In the genomic region with DNA sequence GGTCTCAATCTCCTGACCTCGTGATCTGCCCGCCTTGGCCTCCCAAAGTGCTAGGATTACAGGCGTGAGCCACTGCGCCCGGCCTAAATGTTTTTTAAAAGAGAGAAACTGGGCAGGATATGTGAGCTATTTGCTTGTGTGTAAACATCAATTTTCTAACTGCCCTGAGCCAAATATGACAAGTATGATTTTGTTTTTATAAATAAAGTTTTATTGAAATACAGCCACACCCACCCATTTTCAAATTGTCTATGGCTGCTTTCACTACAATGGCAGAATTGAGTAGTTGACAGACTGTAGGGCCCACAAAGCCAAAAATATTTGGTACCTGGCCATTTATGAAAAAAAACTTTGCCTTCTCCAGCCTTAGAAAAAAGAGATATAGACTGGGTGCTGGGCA, we compare ENCODE assay signal across 41 cellular contexts. TPM values are rescaled to one million over a fixed set of nuclear protein-coding genes. Genes with fewer than 3 reads are reported as not detected.
DNase-seq lines count a peak whose midpoint lies in the region; ATAC-seq, FAIRE-seq and TF ChIP-seq lines count a peak whose summit lies in the region.
"Had no signal": no experiment of that assay in that cellular context is flagged by ENCODE, and none has a peak within 500 bp of the region (broad histone marks: within the 10 kb centered on the region; RNA-seq: fewer than 3 reads in every experiment).

No MANE protein-coding gene starts in this region.

- H3K27ac Mint-ChIP-seq in progenitor cell of endocrine pancreas, result no peak overlapping the region
- H3K27ac Mint-ChIP-seq: B cell; CD14-positive monocyte; CD4-positive, alpha-beta memory T cell; CD4-positive, alpha-beta T cell; CD4-positive, CD25-positive, alpha-beta regulatory T cell; CD8-positive, alpha-beta T cell had no signal

- in situ Hi-C loops in HepG2 (cut with HindIII; ENCODE audit: extremely low pct_ligation_motif_present, low pct_unique_long_range_greater_than_20kb) (no loop called here), GM12878 (cut with MboI) (no loop called here), K562 (cut with MboI) (no loop called here)

- POLR2A ChIA-PET in HepG2 (lab: Yijun Ruan, JAX), result no interaction called here
- POLR2A ChIA-PET in RWPE1 (lab: Yijun Ruan, JAX; ENCODE audit: low non-redundant PET), result no interaction called here
- POLR2A ChIA-PET in GM12878 (lab: Charles Lee), result no interaction called here
- POLR2A ChIA-PET in K562 (lab: Yijun Ruan, JAX), result interaction anchor here (0.6 kb wide), 1 partner anchor 93 kb away, joined by 3 read pairs; no protein-coding TSS in a partner anchor

- FAIRE-seq in HepG2 (lab: Jason Lieb, UNC) (no peak), GM12878 (lab: Jason Lieb, UNC) (no peak), K562 (lab: Jason Lieb, UNC) (no peak)
- FAIRE-seq: A204.1, A549, D721Med had no signal

- H3K27me3 ChIP-seq in HepG2 (ENCODE audit: control insufficient read depth in 1 of 2, insufficient read depth in 2 of 2, low read length in 2 of 2), result no peaks in the 10 kb centered on the region
- no peaks in the 10 kb centered on the region for H3K27me3 ChIP-seq in right lobe of liver
- no peaks in the 10 kb centered on the region for H3K27me3 ChIP-seq in GM12878 (replicated peaks in 1 of 2; ENCODE audit: control insufficient read depth in 2 of 2, insufficient read depth in 2 of 2, low read length in 1 of 2)
- H3K27me3 ChIP-seq in K562 (ENCODE audit: control insufficient read depth in 2 of 2, insufficient read depth in 2 of 2, low read length in 2 of 2), result no peaks in the 10 kb centered on the region
- H3K27me3 ChIP-seq: BE2C; BLaER1; BLaER1 treated with 17β-estradiol and CSF1 and Interleukin-3, amounts not matched to agents 10 nM and 100 nM had no signal

- TF ChIP-seq RAD21 in HepG2 (CRISPR knock-in tag; IDR thresholded peaks at IDR 0.05) (no peak), GM12878 (IDR thresholded peaks at IDR 0.05; ENCODE audit: insufficient read depth, low read depth, low read length) (no peak), K562 (CRISPR knock-in tag; conservative IDR thresholded peaks at IDR 0.05 in 1 of 2, IDR thresholded peaks at IDR 0.05 in 1 of 2) (no peak)

- no peaks in the 10 kb centered on the region for H3K9me3 ChIP-seq in HepG2 (ENCODE audit: low read length)
- H3K9me3 ChIP-seq in right lobe of liver, result no peaks in the 10 kb centered on the region
- H3K9me3 ChIP-seq in GM12878 (replicated peaks; ENCODE audit: control insufficient read depth, insufficient read depth, low read length), result no peaks in the 10 kb centered on the region
- H3K9me3 ChIP-seq in K562 (replicated peaks; ENCODE audit: control insufficient read depth, insufficient read depth, low read depth, low read length), result no peaks in the 10 kb centered on the region
- H3K9me3 ChIP-seq: A549; BE2C; BLaER1; BLaER1 treated with 17β-estradiol and CSF1 and Interleukin-3, amounts not matched to agents 10 nM and 100 nM; Caco-2 had no signal

- H3K27me3 Mint-ChIP-seq in progenitor cell of endocrine pancreas, result no peaks in the 10 kb centered on the region
- H3K27me3 Mint-ChIP-seq in activated T-cell treated with anti-CD3 and anti-CD28 coated beads, Interleukin-2, amount 50 U/mL, for 4 hours (ENCODE audit: low read depth), result no peaks in the 10 kb centered on the region
- H3K27me3 Mint-ChIP-seq: B cell; CD4-positive, alpha-beta memory T cell; CD4-positive, alpha-beta T cell; CD4-positive, CD25-positive, alpha-beta regulatory T cell; CD8-positive, alpha-beta memory T cell had no signal

- H2AFZ ChIP-seq in HepG2 (ENCODE audit: low read length) (no peak overlapping the region), GM12878 (ENCODE audit: control insufficient read depth, low read depth, low read length) (no peak overlapping the region), K562 (ENCODE audit: low read depth, low read length) (no peak overlapping the region)

- H3K4me3 Mint-ChIP-seq in progenitor cell of endocrine pancreas (ENCODE audit: low read depth), result no peak overlapping the region
- no peak overlapping the region for H3K4me3 Mint-ChIP-seq in activated T-cell treated with anti-CD3 and anti-CD28 coated beads, Interleukin-2, amount 50 U/mL, for 4 hours
- H3K4me3 Mint-ChIP-seq: B cell; CD14-positive monocyte; CD4-positive, alpha-beta memory T cell; CD4-positive, alpha-beta T cell; CD4-positive, CD25-positive, alpha-beta regulatory T cell; CD8-positive, alpha-beta memory T cell; CD8-positive, alpha-beta T cell had no signal

- TF ChIP-seq POLR2A in HepG2 (IDR thresholded peaks at IDR 0.05; ENCODE audit: insufficient read depth in 1 of 2, low read depth in 2 of 2, low read length in 2 of 2), result no peak
- TF ChIP-seq POLR2A in right lobe of liver (IDR thresholded peaks at IDR 0.05), result no peak
- no peak for TF ChIP-seq POLR2A in GM12878 (IDR thresholded peaks at IDR 0.05; ENCODE audit: low read depth, low read length)
- no peak for TF ChIP-seq POLR2A in K562 (conservative IDR thresholded peaks at IDR 0.05)
- TF ChIP-seq POLR2A in erythroblast (IDR thresholded peaks at IDR 0.05; ENCODE audit: low read length), result no peak

- SMC1A ChIA-PET in GM12878 (lab: Charles Lee; ENCODE audit: uncharacterized antibody, unreplicated experiment), result no interaction called here

- TF ChIP-seq CTCF in HepG2 (CRISPR knock-in tag; IDR thresholded peaks at IDR 0.05) (no peak), right lobe of liver (IDR thresholded peaks at IDR 0.05) (no peak), RWPE1 (conservative IDR thresholded peaks at IDR 0.05; ENCODE audit: low read depth) (no peak), GM12878 (IDR thresholded peaks at IDR 0.05 in 2 of 3, conservative IDR thresholded peaks at IDR 0.05 in 1 of 3; ENCODE audit: control insufficient read depth in 2 of 3, extremely low read depth in 1 of 3, insufficient read depth in 1 of 3, low read depth in 3 of 3, low read length in 3 of 3) (no peak), K562 (IDR thresholded peaks at IDR 0.05 in 2 of 3, conservative IDR thresholded peaks at IDR 0.05 in 1 of 3; ENCODE audit: insufficient read depth in 2 of 3, low read depth in 1 of 3, low read length in 3 of 3) (no peak), progenitor cell of endocrine pancreas (IDR thresholded peaks at IDR 0.05; ENCODE audit: unreplicated experiment) (no peak)

- H3K4me2 ChIP-seq in HepG2 (ENCODE audit: low read depth, low read length), result no peak overlapping the region
- H3K4me2 ChIP-seq in GM12878 (ENCODE audit: control insufficient read depth, insufficient read depth), result no peak overlapping the region
- no peak overlapping the region for H3K4me2 ChIP-seq in K562 (ENCODE audit: insufficient read depth, low read length)
- H3K4me2 ChIP-seq: A549; BLaER1; BLaER1 treated with 17β-estradiol and CSF1 and Interleukin-3, amounts not matched to agents 10 nM and 100 nM had no signal

- CTCF ChIA-PET in HepG2 (lab: Yijun Ruan, JAX; ENCODE audit: low intra/inter-chr PET ratio, low total read pairs) (no interaction called here), RWPE1 (lab: Yijun Ruan, JAX) (no interaction called here), GM12878 (lab: Yijun Ruan, JAX) (no interaction called here), K562 (lab: Yijun Ruan, JAX; ENCODE audit: low intra/inter-chr PET ratio) (no interaction called here)

- H3K36me3 ChIP-seq in HepG2 (replicated peaks in 1 of 2; ENCODE audit: control insufficient read depth in 1 of 2, insufficient read depth in 2 of 2, low read length in 2 of 2) (peaks cover 0 to 7% of the 10 kb centered on the region in 2 experiments; a peak in 1 of 5 replicates), right lobe of liver (peaks cover 0 to 8% (median 0%) of the 10 kb centered on the region in 4 donors), GM12878 (ENCODE audit: control insufficient read depth in 2 of 2, insufficient read depth in 2 of 2, low read length in 1 of 2) (no peaks in the 10 kb centered on the region; a peak in 2 of 4 replicates), K562 (ENCODE audit: control insufficient read depth, insufficient read depth, low read length) (peaks cover 16% of the 10 kb centered on the region; the same call in 2 of the 3 replicates)

- no peak for TF ChIP-seq EP300 in HepG2 (IDR thresholded peaks at IDR 0.05; ENCODE audit: low read depth in 2 of 2, low read length in 2 of 2)
- no peak for TF ChIP-seq EP300 in HepG2 (CRISPR knock-in tag; IDR thresholded peaks at IDR 0.05; ENCODE audit: borderline replicate concordance)
- no peak for TF ChIP-seq EP300 in GM12878 (IDR thresholded peaks at IDR 0.05; ENCODE audit: borderline replicate concordance in 1 of 2, control insufficient read depth in 1 of 2, low read depth in 2 of 2, low read length in 2 of 2)
- no peak for TF ChIP-seq EP300 in K562 (IDR thresholded peaks at IDR 0.05; ENCODE audit: low read length)

- H3K4me3 ChIP-seq in HepG2 (replicated peaks in 1 of 3; ENCODE audit: insufficient read depth in 1 of 3, low read depth in 2 of 3, low read length in 3 of 3) (no peak overlapping the region), right lobe of liver (no peak overlapping the region), GM12878 (no peak overlapping the region), K562 (no peak overlapping the region)
- H3K4me3 ChIP-seq: A549; BLaER1; BLaER1 treated with 17β-estradiol and CSF1 and Interleukin-3, amounts not matched to agents 10 nM and 100 nM had no signal

- H3K9ac ChIP-seq in HepG2 (ENCODE audit: insufficient read depth, low read depth, low read length) (no peak overlapping the region), GM12878 (ENCODE audit: control insufficient read depth, insufficient read depth, low read length) (no peak overlapping the region), K562 (ENCODE audit: insufficient read depth in 1 of 2, low read depth in 2 of 2, low read length in 2 of 2) (no peak overlapping the region)
- H3K9ac ChIP-seq: BLaER1; BLaER1 treated with 17β-estradiol and CSF1 and Interleukin-3, amounts not matched to agents 10 nM and 100 nM had no signal

- H3K79me2 ChIP-seq in HepG2 (ENCODE audit: insufficient read depth, low read length), result no peaks in the 10 kb centered on the region
- H3K79me2 ChIP-seq in GM12878 (ENCODE audit: control insufficient read depth, insufficient read depth, low read length), result no peaks in the 10 kb centered on the region
- H3K79me2 ChIP-seq in K562 (ENCODE audit: control insufficient read depth, insufficient read depth, low read length), result no peaks in the 10 kb centered on the region

- no peaks in the 10 kb centered on the region for H3K9me1 ChIP-seq in K562 (ENCODE audit: control insufficient read depth, insufficient read depth, low read length)

- H3K27ac ChIP-seq in HepG2 (ENCODE audit: extremely low read length, insufficient read depth, low read length), result no peak overlapping the region
- H3K27ac ChIP-seq in right lobe of liver, result no peak overlapping the region
- H3K27ac ChIP-seq in RWPE1, result peak overlapping the region; percentile 47
- H3K27ac ChIP-seq in GM12878 (ENCODE audit: control insufficient read depth, insufficient read depth), result no peak overlapping the region
- no peak overlapping the region for H3K27ac ChIP-seq in K562 (ENCODE audit: extremely low read depth, low read depth, low read length)
- H3K27ac ChIP-seq: 22Rv1; A549; BLaER1; BLaER1 treated with 17β-estradiol and CSF1 and Interleukin-3, amounts not matched to agents 10 nM and 100 nM; C4-2B had no signal

- WGBS in HepG2 (ENCODE audit: low lambda C conversion rate), result 86% methylated on average over 5 of the region's 5 CpGs
- 86% methylated on average over 4 of the region's 5 CpGs for WGBS in right lobe of liver (ENCODE audit: insufficient coverage, low coverage, low lambda C conversion rate, missing lambda C conversion rate)
- WGBS in GM12878 (ENCODE audit: insufficient coverage, insufficient replicate concordance, low lambda C conversion rate, missing lambda C conversion rate), result 98% methylated on average over 5 of the region's 5 CpGs
- WGBS in K562 (ENCODE audit: insufficient coverage, low coverage, missing lambda C conversion rate), result 100% methylated on average over 3 of the region's 5 CpGs

- H3K4me1 ChIP-seq in HepG2 (ENCODE audit: insufficient read depth, low read length), result no peaks in the 10 kb centered on the region
- H3K4me1 ChIP-seq in right lobe of liver, result no peaks in the 10 kb centered on the region
- no peaks in the 10 kb centered on the region for H3K4me1 ChIP-seq in GM12878 (ENCODE audit: control insufficient read depth, insufficient read depth, low read length)
- H3K4me1 ChIP-seq in K562 (replicated peaks in 1 of 2; ENCODE audit: control insufficient read depth in 2 of 2, insufficient read depth in 2 of 2, low read length in 2 of 2), result no peaks in the 10 kb centered on the region
- H3K4me1 ChIP-seq: A549, BE2C, BLaER1, Caco-2 had no signal

- H3K9me3 Mint-ChIP-seq in progenitor cell of endocrine pancreas (ENCODE audit: low read depth), result no peaks in the 10 kb centered on the region
- no peaks in the 10 kb centered on the region for H3K9me3 Mint-ChIP-seq in activated T-cell treated with anti-CD3 and anti-CD28 coated beads, Interleukin-2, amount 50 U/mL, for 4 hours
- H3K9me3 Mint-ChIP-seq: CD4-positive, alpha-beta memory T cell; CD4-positive, alpha-beta T cell; CD4-positive, CD25-positive, alpha-beta regulatory T cell; CD8-positive, alpha-beta memory T cell; CD8-positive, alpha-beta T cell had no signal

- BruUV-seq in HepG2 (replicated peaks; lab: Mats Ljungman, UMichigan), result no TSS peak
- BruUV-seq in GM12878 (replicated peaks; lab: Mats Ljungman, UMichigan), result no TSS peak
- BruUV-seq in K562 (replicated peaks; lab: Mats Ljungman, UMichigan), result no TSS peak

- intact Hi-C loops in HepG2 (cut with micrococcal nuclease; ENCODE audit: unreplicated experiment), result no loop called here
- intact Hi-C loops in right lobe of liver (cut with DNase I), result no loop called here
- intact Hi-C loops in GM12878 (cut with micrococcal nuclease; ENCODE audit: unreplicated experiment), result no loop called here
- intact Hi-C loops in K562 (cut with micrococcal nuclease), result no loop called here

- H3K4me1 Mint-ChIP-seq in progenitor cell of endocrine pancreas (ENCODE audit: low read depth), result no peaks in the 10 kb centered on the region
- peaks cover 2% of the 10 kb centered on the region for H3K4me1 Mint-ChIP-seq in activated T-cell treated with anti-CD3 and anti-CD28 coated beads, Interleukin-2, amount 50 U/mL, for 4 hours (ENCODE audit: low read depth)
- H3K4me1 Mint-ChIP-seq: B cell; CD8-positive, alpha-beta memory T cell had no signal

- DNase-seq in HepG2 (ENCODE audit: low spot score) (no peak), right lobe of liver (no peak), RWPE1 (ENCODE audit: low spot score) (no peak), GM12878 (ENCODE audit: low read depth, low spot score) (no peak), K562 (ENCODE audit: extremely low read depth in 1 of 4, low spot score in 3 of 4) (no peak), progenitor cell of endocrine pancreas (ENCODE audit: low spot score, unreplicated experiment) (no peak), erythroblast (lab: John Stamatoyannopoulos, UW) (no peak)
- DNase-seq in activated T-cell treated with anti-CD3 and anti-CD28 coated beads, Interleukin-2, amount 50 U/mL, for 4 hours, result no peak
- DNase-seq: 8988T; ACHN; AML-193; BE2C; C1 segment of cervical spinal cord; Caco-2; Calu3; CD4-positive, alpha-beta memory T cell; CD4-positive, alpha-beta T cell; CD4-positive, CD25-positive, alpha-beta regulatory T cell; CD8-positive, alpha-beta memory T cell; CD8-positive, alpha-beta T cell; COR-L47; DMS 273 treated with DMSO at 0.1 percent for 48 hours; DMS153; DMS53; DMS79; DMS79 treated with DMSO at 0.1 percent for 48 hours; DND-41; EL had no signal

- peaks cover 7% of the 10 kb centered on the region for H3K36me3 Mint-ChIP-seq in progenitor cell of endocrine pancreas (ENCODE audit: insufficient read depth)
- peaks cover 29% of the 10 kb centered on the region for H3K36me3 Mint-ChIP-seq in activated T-cell treated with anti-CD3 and anti-CD28 coated beads, Interleukin-2, amount 50 U/mL, for 4 hours (ENCODE audit: insufficient read depth)

- ATAC-seq in HepG2 (no peak), right lobe of liver (no peak), GM12878 (no peak), K562 (no peak)
- ATAC-seq in activated T-cell treated with anti-CD3 and anti-CD28 coated beads, Interleukin-2, amount 50 U/mL, for 4 hours, result no peak
- ATAC-seq: A549; CD8-positive, alpha-beta T cell had no signal

- H4K20me1 ChIP-seq in HepG2 (ENCODE audit: insufficient read depth, low read length) (no peaks in the 10 kb centered on the region), GM12878 (ENCODE audit: control insufficient read depth, insufficient read depth) (no peaks in the 10 kb centered on the region), K562 (replicated peaks; ENCODE audit: control insufficient read depth, insufficient read depth, low read length) (no peaks in the 10 kb centered on the region)
- H4K20me1 ChIP-seq: BLaER1; BLaER1 treated with 17β-estradiol and CSF1 and Interleukin-3, amounts not matched to agents 10 nM and 100 nM had no signal

- RAD21 ChIA-PET in GM12878 (lab: Charles Lee; ENCODE audit: unreplicated experiment), result no interaction called here

RNA-seq across cellular contexts. Expression of a gene that starts 15.9 kb away (rescaled TPM):
- total RNA-seq in HepG2 (2016; rRNA removed; fragmentation: Illumina TruSeq; extraction: Trizol) (not detected in 2 replicates), right lobe of liver (under 1 TPM in 3 of 6 experiments, not detected in 3; 0.26 to 0.47 (median 0.34) TPM), GM12878 (2014; rRNA removed) (not detected in 2 replicates), GM12878 (2014; rRNA removed; fragmentation: Illumina TruSeq; extraction: Trizol) (not detected in 2 replicates), GM12878 (2021) (not detected in 2 replicates), K562 (2014; rRNA removed) (0.37 and 2.0 TPM in 2 replicates), K562 (2014; rRNA removed; fragmentation: Illumina TruSeq; extraction: Trizol) (0.33 and 0.70 TPM in 2 replicates), K562 (2015; rRNA removed; fragmentation: Illumina TruSeq; extraction: Trizol) (4.3 and 5.3 TPM in 2 replicates), K562 (2021) (0.71 and 1.1 TPM in 2 replicates), progenitor cell of endocrine pancreas (not detected in 2 replicates)
- not detected in 2 replicates for total RNA-seq in HepG2 (2016; cell fraction: cytosol; rRNA removed; fragmentation: Illumina TruSeq; extraction: Trizol; ENCODE audit: low read depth)
- total RNA-seq in HepG2 (2016; cell fraction: insoluble cytoplasmic fraction; rRNA removed; fragmentation: Illumina TruSeq; extraction: Trizol), result not detected in 2 replicates
- not detected in 2 replicates for total RNA-seq in HepG2 (2016; cell fraction: membrane; rRNA removed; fragmentation: Illumina TruSeq; extraction: Trizol)
- not detected in 2 replicates for total RNA-seq in HepG2 (2016; cell fraction: nucleus; rRNA removed; fragmentation: Illumina TruSeq; extraction: Trizol)
- polyA plus RNA-seq in HepG2 (2011; rRNA removed) (not detected in 2 replicates), GM12878 (2011; rRNA removed) (not detected in 2 replicates), GM12878 (2014; fragmentation: Illumina TruSeq; extraction: Trizol) (not detected in 2 replicates), GM12878 (2014; fragmentation: Nextera tagmentation; extraction: Ambion mirVana) (not detected), GM12878 (2014; rRNA removed) (not detected in 2 replicates), GM12878 (2016; fragmentation: Nextera tagmentation; extraction: Ambion mirVana) (not detected), K562 (2011; rRNA removed) (0.20 and 0.26 TPM in 2 replicates), K562 (2014; fragmentation: Illumina TruSeq; extraction: Trizol) (1.1 and 1.4 TPM in 2 replicates), K562 (2014; fragmentation: Nextera tagmentation; extraction: Ambion mirVana) (under 1 TPM; 0.69 to 0.99 TPM), K562 (2014; rRNA removed) (1.5 and 2.5 TPM in 2 replicates)
- polyA plus RNA-seq in HepG2 (2011; cell fraction: cytosol; rRNA removed), result not detected in 2 replicates
- 0.19 TPM in 1 of 2 replicates, not detected in the other for polyA plus RNA-seq in HepG2 (2011; cell fraction: nucleus; rRNA removed)
- polyA plus RNA-seq in HepG2 (2012), result not detected in 2 replicates
- not detected in 2 replicates for polyA plus RNA-seq in HepG2 (2016; cell fraction: cytosol; fragmentation: Illumina TruSeq; extraction: Trizol; ENCODE audit: low read depth)
- not detected in 2 replicates for polyA plus RNA-seq in HepG2 (2016; cell fraction: insoluble cytoplasmic fraction; fragmentation: Illumina TruSeq; extraction: Trizol; ENCODE audit: low read depth)
- polyA plus RNA-seq in HepG2 (2016; cell fraction: membrane; fragmentation: Illumina TruSeq; extraction: Trizol; ENCODE audit: low read depth), result not detected in 2 replicates
- not detected in 2 replicates for polyA plus RNA-seq in HepG2 (2016; cell fraction: nucleus; fragmentation: Illumina TruSeq; extraction: Trizol; ENCODE audit: insufficient read depth, low read depth)
- 1.1 TPM in 1 of 2 replicates, not detected in the other for polyA minus RNA-seq in HepG2 (2011; rRNA and poly(A)+ RNA removed; ENCODE audit: low replicate concordance)
- not detected in 2 replicates for polyA minus RNA-seq in HepG2 (2011; cell fraction: cytosol; rRNA and poly(A)+ RNA removed)
- not detected in 2 replicates for polyA minus RNA-seq in HepG2 (2011; cell fraction: nucleus; rRNA and poly(A)+ RNA removed)
- not detected in 2 replicates for total RNA-seq in GM12878 (2013; cell fraction: nucleolus; rRNA removed)
- not detected for polyA plus RNA-seq in GM12878 (2011; ENCODE audit: low read depth)
- not detected in 2 replicates for polyA plus RNA-seq in GM12878 (2011; cell fraction: cytosol; rRNA removed)
- not detected in 2 replicates for polyA plus RNA-seq in GM12878 (2011; cell fraction: nucleus; rRNA removed)
- polyA plus RNA-seq in GM12878 (2012), result not detected in 2 replicates
- polyA minus RNA-seq in GM12878 (2011; rRNA and poly(A)+ RNA removed), result not detected in 2 replicates
- polyA minus RNA-seq in GM12878 (2011; cell fraction: cytosol; rRNA and poly(A)+ RNA removed), result not detected in 2 replicates
- polyA minus RNA-seq in GM12878 (2011; cell fraction: nucleus; rRNA and poly(A)+ RNA removed), result not detected in 2 replicates
- 0.65 TPM in 1 of 2 replicates, not detected in the other for total RNA-seq in K562 (2011; cell fraction: chromatin; rRNA removed; ENCODE audit: low replicate concordance)
- total RNA-seq in K562 (2011; cell fraction: nucleolus; rRNA removed), result 0.13 TPM in 1 of 2 replicates, not detected in the other
- 0.31 and 0.37 TPM in 2 replicates for total RNA-seq in K562 (2011; cell fraction: nucleoplasm; rRNA removed)
- 0.31 TPM in 1 of 2 replicates, not detected in the other for polyA plus RNA-seq in K562 (2011; cell fraction: cytosol; rRNA removed)
- 0.91 and 1.6 TPM in 2 replicates for polyA plus RNA-seq in K562 (2011; cell fraction: nucleus; rRNA removed)
- 4.9 and 5.5 TPM in 2 replicates for polyA plus RNA-seq in K562 (2012)
- polyA minus RNA-seq in K562 (2011; rRNA and poly(A)+ RNA removed), result 0.21 TPM in 1 of 2 replicates, not detected in the other
- not detected in 2 replicates for polyA minus RNA-seq in K562 (2011; cell fraction: cytosol; rRNA and poly(A)+ RNA removed)
- polyA minus RNA-seq in K562 (2011; cell fraction: nucleus; rRNA and poly(A)+ RNA removed), result 0.11 and 0.13 TPM in 2 replicates
- 1 to 10 TPM in 1 of 3 donors, under 1 TPM in 2; 0.29 to 1.5 (median 0.71) TPM for total RNA-seq in activated T-cell treated with anti-CD3 and anti-CD28 coated beads, Interleukin-2, amount 50 U/mL, for 4 hours
- total RNA-seq: A673; B cell; Caco-2; Calu3; CD4-positive, alpha-beta memory T cell; CD8-positive, alpha-beta T cell; Daoy had no signal
- polyA plus RNA-seq: AG04450; BJ; CD4-positive, CD25-positive, alpha-beta regulatory T cell; CD8-positive, alpha-beta memory T cell had no signal
